Comparison of ENCODE assay signal across 9 cellular contexts in genomic region chr7:50119815-50120637, GRCh38. TPM values are rescaled to one million over a fixed set of nuclear protein-coding genes. Genes with fewer than 3 reads are reported as not detected.
DNase-seq lines count a peak whose midpoint lies in the region; ATAC-seq, FAIRE-seq and TF ChIP-seq lines count a peak whose summit lies in the region.
"Had no signal": no experiment of that assay in that cellular context is flagged by ENCODE, and none has a peak within 500 bp of the region (broad histone marks: within the 10 kb centered on the region; RNA-seq: fewer than 3 reads in every experiment).

No MANE protein-coding gene starts in this region.

- H3K4me1 Mint-ChIP-seq in effector memory CD8-positive, alpha-beta T cell (ENCODE audit: low read depth in 2 of 2) = no peaks in the 10 kb centered on the region

- H3K9me3 ChIP-seq in PC-3 (ENCODE audit: low read length) = no peaks in the 10 kb centered on the region

- CTCF ChIA-PET in PC-3 (lab: Charles Lee) = no interaction called here

- no peak overlapping the region for H3K9ac ChIP-seq in PC-3 (ENCODE audit: low read length)

- no peak overlapping the region for H3K27ac ChIP-seq in PC-3 (ENCODE audit: low read length)

- no TSS peak for BruUV-seq in PC-3 (replicated peaks; lab: Mats Ljungman, UMichigan)

- H3K9me3 Mint-ChIP-seq in effector memory CD8-positive, alpha-beta T cell = no peaks in the 10 kb centered on the region
- H3K9me3 Mint-ChIP-seq: stimulated activated naive CD8-positive, alpha-beta T cell treated with anti-CD3 and anti-CD28 coated beads, Interleukin-15, Interleukin-2, amounts not matched to agents 100 ng/mL and 50 ng/mL, for 24 hours had no signal

- H3K27ac Mint-ChIP-seq in effector memory CD8-positive, alpha-beta T cell = no peak overlapping the region
- H3K27ac Mint-ChIP-seq: stimulated activated naive CD8-positive, alpha-beta T cell treated with anti-CD3 and anti-CD28 coated beads, Interleukin-15, Interleukin-2, amounts not matched to agents 100 ng/mL and 50 ng/mL, for 24 hours had no signal

- H3K4me1 ChIP-seq in PC-3 (ENCODE audit: insufficient read depth, low read length) = no peaks in the 10 kb centered on the region

- H3K36me3 Mint-ChIP-seq in effector memory CD8-positive, alpha-beta T cell (ENCODE audit: insufficient read depth) = no peaks in the 10 kb centered on the region

- H3K4me2 ChIP-seq in PC-3 (ENCODE audit: low read length) = no peak overlapping the region

- H3K4me3 ChIP-seq in PC-3 (ENCODE audit: low read length) = no peak overlapping the region

- peak; percentile 54 for TF ChIP-seq CTCF in PC-3 (conservative IDR thresholded peaks at IDR 0.05; ENCODE audit: low read depth, low read length)

- DNase-seq in PC-3 (peak; percentile 19), NCI-H2029 treated with DMSO at 0.1 percent for 48 hours (lab: John Stamatoyannopoulos, UW) (no peak), T1000 (lab: John Stamatoyannopoulos, UW) (no peak), medulla oblongata (ENCODE audit: extremely low spot score) (no peak), frontal cortex (ENCODE audit: low spot score in 2 of 2) (no peak)
- no peak for DNase-seq in effector memory CD8-positive, alpha-beta T cell

- no peaks in the 10 kb centered on the region for H4K20me1 ChIP-seq in PC-3 (ENCODE audit: low read length)

- FAIRE-seq in frontal cortex (lab: Jason Lieb, UNC) = no peak

- intact Hi-C loops in PC-3 (cut with micrococcal nuclease) = no loop called here

- ATAC-seq in GM18520 (IDR thresholded peaks at IDR 0.05; ENCODE audit: unreplicated experiment) (peak; percentile 55), HG02759 (IDR thresholded peaks at IDR 0.05; ENCODE audit: unreplicated experiment) (peak; percentile 83), PC-3 (peak; percentile 37; the same call in 1 of the 2 replicates)
- ATAC-seq in effector memory CD8-positive, alpha-beta T cell (replicated peaks) = peak; percentile 37

- no peaks in the 10 kb centered on the region for H3K36me3 ChIP-seq in PC-3 (ENCODE audit: low read depth, low read length)

- H3F3A ChIP-seq in PC-3 (ENCODE audit: low read length, unreplicated experiment) = no peaks in the 10 kb centered on the region

- H3K27me3 ChIP-seq in PC-3 (ENCODE audit: low read length) = peaks cover 38% of the 10 kb centered on the region

- no peak overlapping the region for H3K4me3 Mint-ChIP-seq in effector memory CD8-positive, alpha-beta T cell
- H3K4me3 Mint-ChIP-seq: stimulated activated naive CD8-positive, alpha-beta T cell treated with anti-CD3 and anti-CD28 coated beads, Interleukin-15, Interleukin-2, amounts not matched to agents 100 ng/mL and 50 ng/mL, for 24 hours had no signal

- POLR2A ChIA-PET in PC-3 (lab: Charles Lee; ENCODE audit: unreplicated experiment) = no interaction called here

- peaks cover 39 to 48% of the 10 kb centered on the region in 2 donors for H3K27me3 Mint-ChIP-seq in effector memory CD8-positive, alpha-beta T cell

- no peaks in the 10 kb centered on the region for H3K79me2 ChIP-seq in PC-3 (ENCODE audit: low read length)

- H3K9me2 ChIP-seq in PC-3 (replicated peaks; ENCODE audit: low read length) = no peaks in the 10 kb centered on the region

- no peak overlapping the region for H2AFZ ChIP-seq in PC-3 (ENCODE audit: low read length)

RNA-seq across cellular contexts. Expression of gene ZPBP, which starts 27.0 kb away (rescaled TPM):
- total RNA-seq in PC-3 (2014; rRNA removed) (not detected in 2 replicates), frontal cortex (0.41 TPM)
